8 cellular contexts compared by ENCODE assay signal in genomic region chr5:10627185-10628115, GRCh38.
DNase-seq lines count a peak whose midpoint lies in the region; ATAC-seq lines count a peak whose summit lies in the region.

No MANE protein-coding gene starts in this region.

- peak; percentile 96 for DNase-seq in AG20443 (ENCODE audit: low spot score)
- DNase-seq in NCI-H2227 treated with DMSO at 0.1 percent for 48 hours (lab: John Stamatoyannopoulos, UW): peak; percentile 98
- peak; percentile 69 for DNase-seq in activated CD4-positive, CD25-positive, alpha-beta regulatory T cell treated with anti-CD3 and anti-CD28 coated beads, Interleukin-2, amount 50 U/mL, for 16 hours (ENCODE audit: low read depth, low spot score)
- DNase-seq in cerebellar cortex (ENCODE audit: low spot score): peak; percentile 97
- DNase-seq in islet precursor cell: peak; percentile 100
- DNase-seq in stimulated activated CD4-positive, alpha-beta T cell treated with anti-CD3 and anti-CD28 coated beads, Interleukin-12 subunit alpha, Interleukin-12 subunit beta, amount 100 ng/mL, for 48 hours (ENCODE audit: low read depth in 2 of 3, low spot score in 1 of 3): peak; percentile 63 to 81 (median 72)

- peak; percentile 36 for ATAC-seq in GM19023 (IDR thresholded peaks at IDR 0.05; ENCODE audit: unreplicated experiment)
- ATAC-seq in HG03196 (IDR thresholded peaks at IDR 0.05; ENCODE audit: unreplicated experiment): peak; percentile 45

Comparison
In these comparisons a context has a peak if more than half of its experiments do, and no peak if none do; other contexts are left out.
1. Peak in every context shown above with its lines: DNase-seq and ATAC-seq.